1 cellular context compared by ENCODE assay signal in genomic region chr4:172707622-172708021, GRCh38.
TF ChIP-seq lines count a peak whose summit lies in the region.

No MANE protein-coding gene starts in this region.

TF ChIP-seq in GM23338, 12 proteins besides CTCF, POLR2A, EP300 and RAD21 (continued from another document):
- TF ChIP-seq ZNF462 (CRISPR knock-in tag; IDR thresholded peaks at IDR 0.05) (no peak), CREB1 (CRISPR knock-in tag; IDR thresholded peaks at IDR 0.05; ENCODE audit: low read depth) (no peak), NANOG (IDR thresholded peaks at IDR 0.05; ENCODE audit: borderline replicate concordance) (no peak), ETS1 (IDR thresholded peaks at IDR 0.05) (no peak), EZH2phosphoT487 (IDR thresholded peaks at IDR 0.05; ENCODE audit: unreplicated experiment) (no peak), ZNF331 (CRISPR knock-in tag; IDR thresholded peaks at IDR 0.05; ENCODE audit: low read depth) (no peak), EZH2 (IDR thresholded peaks at IDR 0.05; ENCODE audit: low read depth, unreplicated experiment) (no peak), ZNF114 (CRISPR knock-in tag; IDR thresholded peaks at IDR 0.05) (no peak), STAT1 (IDR thresholded peaks at IDR 0.05; ENCODE audit: unreplicated experiment) (no peak), JUNB (IDR thresholded peaks at IDR 0.05; ENCODE audit: unreplicated experiment) (no peak)
TF ChIP-seq in GM23338: peak in this region for 0.
